In the genomic region with DNA sequence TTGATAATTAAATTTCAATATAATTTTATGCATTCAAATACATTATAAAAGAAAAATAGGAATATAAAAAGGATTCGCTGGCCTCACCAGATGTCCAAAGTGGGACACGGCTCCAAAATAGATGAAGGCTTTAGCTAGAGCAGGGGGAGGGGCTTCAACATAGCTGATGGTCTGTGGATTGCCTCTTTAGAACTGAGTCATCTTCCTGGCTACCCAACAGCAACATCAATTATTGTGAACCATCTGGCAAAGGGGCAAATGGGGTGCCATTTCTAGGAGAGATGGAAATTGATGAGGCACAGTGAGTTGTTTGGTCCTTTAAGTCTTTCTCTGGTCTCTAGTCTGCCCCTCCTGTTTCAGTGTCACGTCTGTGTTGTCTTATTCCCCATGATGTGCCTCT, we compare ENCODE assay signal across 22 cellular contexts. TPM values are rescaled to one million over a fixed set of nuclear protein-coding genes. Genes with fewer than 3 reads are reported as not detected.
"Had no signal": no experiment of that assay in that cellular context is flagged by ENCODE, and none has a peak within 500 bp of the region (broad histone marks: within the 10 kb centered on the region; RNA-seq: fewer than 3 reads in every experiment).

No MANE protein-coding gene starts in this region.

- DNase-seq: activated CD4-positive, alpha-beta T cell treated with anti-CD3 and anti-CD28 coated beads, Interleukin-2, amount 10 ng/mL, durations not matched to agents 7 days and 5 days; activated CD8-positive, alpha-beta T cell treated with anti-CD3 and anti-CD28 coated beads, Interleukin-2, amount 10 ng/mL, durations not matched to agents 7 days and 5 days; activated effector memory CD4-positive, alpha-beta T cell treated with Interleukin-2 at 50 U/mL for 16 hours; activated naive CD4-positive, alpha-beta T cell treated with anti-CD3 and anti-CD28 coated beads, Interleukin-2, amount 50 U/mL, for 16 hours; activated T-cell treated with anti-CD3 and anti-CD28 coated beads, Interleukin-2, amount 50 U/mL, for 4 hours; effector CD8-positive, alpha-beta T cell; mucosa of descending colon; naive thymus-derived CD4-positive, alpha-beta T cell; right cardiac atrium; stimulated activated naive CD8-positive, alpha-beta T cell treated with anti-CD3 and anti-CD28 coated beads, Interleukin-15, Interleukin-2, amounts not matched to agents 100 U/mL and 50 U/mL, for 24 hours; substantia nigra; uterus had no signal

- H3K27ac Mint-ChIP-seq: activated CD4-positive, alpha-beta T cell treated with anti-CD3 and anti-CD28 coated beads, Interleukin-2, amount 10 ng/mL, durations not matched to agents 7 days and 5 days; activated CD8-positive, alpha-beta T cell treated with anti-CD3 and anti-CD28 coated beads, Interleukin-2, amount 10 ng/mL, durations not matched to agents 7 days and 5 days; memory B cell; naive thymus-derived CD4-positive, alpha-beta T cell had no signal

- H3K27me3 Mint-ChIP-seq: activated CD4-positive, alpha-beta T cell treated with anti-CD3 and anti-CD28 coated beads, Interleukin-2, amount 10 ng/mL, durations not matched to agents 7 days and 5 days had no signal

- H3K9me3 ChIP-seq: ascending aorta, breast epithelium, esophagus muscularis mucosa, mucosa of descending colon, prostate gland, tibial nerve, uterus had no signal

- H3K4me3 ChIP-seq: ascending aorta, breast epithelium, esophagus muscularis mucosa, mucosa of descending colon, prostate gland, skin epidermis, tibial nerve, uterus had no signal

- H3K4me1 ChIP-seq: prostate gland, uterus had no signal

- ATAC-seq: activated CD4-positive, CD25-positive, alpha-beta regulatory T cell treated with anti-CD3 and anti-CD28 coated beads, Interleukin-2, amount 50 U/mL, for 24 hours; activated CD8-positive, alpha-beta T cell treated with anti-CD3 and anti-CD28 coated beads, Interleukin-2, amount 10 ng/mL, durations not matched to agents 7 days and 5 days; activated T-cell treated with anti-CD3 and anti-CD28 coated beads, Interleukin-2, amount 50 U/mL, for 4 hours; mucosa of descending colon; naive thymus-derived CD4-positive, alpha-beta T cell; right cardiac atrium; stimulated activated naive CD8-positive, alpha-beta T cell treated with anti-CD3 and anti-CD28 coated beads, Interleukin-15, Interleukin-2, amounts not matched to agents 100 U/mL and 50 U/mL, for 24 hours had no signal

- H3K27me3 ChIP-seq: ascending aorta, breast epithelium, esophagus muscularis mucosa, tibial nerve, uterus had no signal

- H3K27ac ChIP-seq: ascending aorta, breast epithelium, prostate gland, tibial nerve had no signal

- H3K9me3 Mint-ChIP-seq: activated CD4-positive, alpha-beta T cell treated with anti-CD3 and anti-CD28 coated beads, Interleukin-2, amount 10 ng/mL, durations not matched to agents 7 days and 5 days; activated T-cell treated with anti-CD3 and anti-CD28 coated beads, Interleukin-2, amount 50 U/mL, for 4 hours; memory B cell had no signal

- H3K4me3 Mint-ChIP-seq: activated CD4-positive, alpha-beta T cell treated with anti-CD3 and anti-CD28 coated beads, Interleukin-2, amount 10 ng/mL, durations not matched to agents 7 days and 5 days; activated CD8-positive, alpha-beta T cell treated with anti-CD3 and anti-CD28 coated beads, Interleukin-2, amount 10 ng/mL, durations not matched to agents 7 days and 5 days; activated T-cell treated with anti-CD3 and anti-CD28 coated beads, Interleukin-2, amount 50 U/mL, for 4 hours; memory B cell; naive thymus-derived CD4-positive, alpha-beta T cell had no signal

- H3K36me3 Mint-ChIP-seq: memory B cell had no signal

- H3K36me3 ChIP-seq: ascending aorta, breast epithelium, esophagus muscularis mucosa, prostate gland, tibial nerve, uterus had no signal

RNA-seq across cellular contexts. Expression of a gene that starts 44.2 kb away (rescaled TPM):
- total RNA-seq: activated CD8-positive, alpha-beta T cell treated with anti-CD3 and anti-CD28 coated beads, Interleukin-2, amount 10 ng/mL, durations not matched to agents 7 days and 5 days; glomerular endothelial cell; osteocyte had no signal
